In genomic region chr20:59405226-59405815, GRCh38 we compare ENCODE assay signal across 20 cellular contexts.
"Had no signal": no experiment of that assay in that cellular context is flagged by ENCODE, and none has a peak within 500 bp of the region (broad histone marks: within the 10 kb centered on the region; RNA-seq: fewer than 3 reads in every experiment).

No MANE protein-coding gene starts in this region.

- H3K9me3 ChIP-seq: ascending aorta, lower lobe of right lung, tibial artery had no signal

- DNase-seq: activated CD4-positive, alpha-beta T cell treated with anti-CD3 and anti-CD28 coated beads for 4 hours; activated CD8-positive, alpha-beta memory T cell treated with anti-CD3 and anti-CD28 coated beads, Interleukin-2, amount 50 U/mL, for 4 hours; activated CD8-positive, alpha-beta T cell treated with anti-CD3 and anti-CD28 coated beads for 36 hours; activated naive CD4-positive, alpha-beta T cell; activated T-cell treated with anti-CD3 and anti-CD28 coated beads, Interleukin-2, amount 50 U/mL, for 72 hours; dorsolateral prefrontal cortex; hippocampal formation; immature natural killer cell; lower lobe of right lung; midbrain; naive B cell; nucleus accumbens; right cardiac atrium; T-helper 9 cell; tibial artery had no signal

- H3K4me3 Mint-ChIP-seq: activated CD8-positive, alpha-beta T cell treated with anti-CD3 and anti-CD28 coated beads for 36 hours; activated T-cell treated with anti-CD3 and anti-CD28 coated beads, Interleukin-2, amount 50 U/mL, for 72 hours; immature natural killer cell; naive B cell; stimulated activated memory B cell treated with anti-CD40 and anti-IgM and Interleukin-4, amounts not matched to agents 10 μg/mL and 1 μg/mL and 100 μg/mL, for 72 hours had no signal

- H3K4me3 ChIP-seq: ascending aorta, dorsolateral prefrontal cortex, lower lobe of right lung, tibial artery had no signal

- H3K27ac Mint-ChIP-seq: activated CD8-positive, alpha-beta T cell treated with anti-CD3 and anti-CD28 coated beads for 36 hours; activated T-cell treated with anti-CD3 and anti-CD28 coated beads, Interleukin-2, amount 50 U/mL, for 72 hours; immature natural killer cell; naive B cell; stimulated activated memory B cell treated with anti-CD40 and anti-IgM and Interleukin-4, amounts not matched to agents 10 μg/mL and 1 μg/mL and 100 μg/mL, for 72 hours had no signal

- H3K27ac ChIP-seq: ascending aorta, dorsolateral prefrontal cortex, lower lobe of right lung, tibial artery, VCaP had no signal

- H3K36me3 Mint-ChIP-seq: immature natural killer cell; naive B cell; stimulated activated memory B cell treated with anti-CD40 and anti-IgM and Interleukin-4, amounts not matched to agents 10 μg/mL and 1 μg/mL and 100 μg/mL, for 72 hours had no signal

- H3K9me3 Mint-ChIP-seq: activated CD8-positive, alpha-beta T cell treated with anti-CD3 and anti-CD28 coated beads for 36 hours; activated T-cell treated with anti-CD3 and anti-CD28 coated beads, Interleukin-2, amount 50 U/mL, for 72 hours; immature natural killer cell; naive B cell; stimulated activated memory B cell treated with anti-CD40 and anti-IgM and Interleukin-4, amounts not matched to agents 10 μg/mL and 1 μg/mL and 100 μg/mL, for 72 hours had no signal

- ATAC-seq: activated CD8-positive, alpha-beta T cell treated with anti-CD3 and anti-CD28 coated beads for 36 hours; activated T-cell treated with anti-CD3 and anti-CD28 coated beads, Interleukin-2, amount 50 U/mL, for 72 hours; esophagus mucosa; lower lobe of right lung; right cardiac atrium; stimulated activated memory B cell treated with anti-CD40 and anti-IgM and Interleukin-4, amounts not matched to agents 10 μg/mL and 1 μg/mL and 100 μg/mL, for 72 hours had no signal

- H3K36me3 ChIP-seq: ascending aorta, lower lobe of right lung, tibial artery had no signal

- FAIRE-seq: endometrium had no signal
